In the genomic region with DNA sequence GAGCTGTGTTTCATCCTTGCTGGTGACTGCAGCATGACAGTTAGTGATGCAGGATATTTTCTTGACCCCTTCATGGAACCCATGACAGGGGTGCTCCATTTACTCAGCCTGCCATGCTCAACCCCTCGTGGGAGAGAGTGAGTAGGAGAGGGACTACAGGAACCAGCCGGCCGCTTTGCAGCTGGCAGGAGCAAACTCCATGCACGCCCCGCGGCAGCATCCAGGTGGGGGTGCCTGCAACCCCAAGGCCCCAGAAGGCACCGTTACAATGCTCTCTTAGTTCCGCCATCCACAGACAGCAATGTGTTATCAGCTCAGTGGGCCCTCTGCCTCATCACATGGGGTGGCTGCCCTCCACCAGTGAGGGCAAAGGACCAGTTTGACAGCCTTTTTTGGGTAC, we compare ENCODE assay signal across 8 cellular contexts.
"Had no signal": no experiment of that assay in that cellular context is flagged by ENCODE, and none has a peak within 500 bp of the region (broad histone marks: within the 10 kb centered on the region; RNA-seq: fewer than 3 reads in every experiment).

No MANE protein-coding gene starts in this region.

- H3K4me1 Mint-ChIP-seq: IgD-negative memory B cell had no signal

- H3K27ac Mint-ChIP-seq: IgD-negative memory B cell had no signal

- H3K27me3 Mint-ChIP-seq: IgD-negative memory B cell had no signal

- H3K27ac ChIP-seq: HL-60 had no signal

- H3K4me3 Mint-ChIP-seq: IgD-negative memory B cell had no signal

- DNase-seq: IMR-90, KBM-7, KG1 had no signal

- ATAC-seq: HepG2, K562 had no signal

- FAIRE-seq: HepG2, HTR-8/SVneo, K562 had no signal

- H3K4me3 ChIP-seq: K562 had no signal
